24 cellular contexts compared by ENCODE assay signal in the genomic region with DNA sequence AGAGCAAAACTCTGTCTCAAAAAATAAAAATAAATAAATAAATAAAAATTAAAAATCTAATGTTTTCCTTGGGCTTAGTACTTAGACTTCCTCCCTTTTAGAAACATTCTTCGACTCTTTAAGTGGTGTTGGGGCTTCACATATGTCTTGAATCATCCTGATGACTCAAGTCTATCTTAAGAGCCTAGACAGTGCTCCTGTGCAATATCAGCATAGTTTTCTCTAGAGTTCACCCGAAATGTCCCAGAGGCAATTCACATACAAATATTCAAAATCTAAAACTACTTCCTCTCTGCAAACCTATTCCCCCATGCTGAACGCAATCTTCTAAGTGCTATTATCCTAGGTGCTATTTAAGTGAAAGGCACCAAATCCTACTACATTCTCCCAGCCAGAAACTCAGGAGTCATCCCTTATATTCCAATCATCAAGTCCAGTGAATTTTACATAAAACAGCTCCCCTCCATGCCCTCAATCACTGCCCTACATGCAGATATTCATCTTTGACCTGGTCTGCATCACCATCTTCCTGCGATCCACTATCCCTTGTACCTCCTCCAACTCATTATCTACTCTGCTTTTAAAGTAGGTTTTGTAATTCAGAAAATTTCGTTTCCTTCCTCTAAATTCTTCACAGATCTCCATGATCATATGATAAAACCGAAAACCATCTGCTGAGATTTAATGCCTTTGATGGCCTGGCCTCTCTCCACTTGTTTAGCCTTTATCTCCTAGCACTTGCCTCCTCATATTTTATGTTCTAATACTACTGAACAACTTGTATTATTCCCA.
DNase-seq lines count a peak whose midpoint lies in the region; ATAC-seq, FAIRE-seq and TF ChIP-seq lines count a peak whose summit lies in the region.
"Had no signal": no experiment of that assay in that cellular context is flagged by ENCODE, and none has a peak within 500 bp of the region (broad histone marks: within the 10 kb centered on the region; RNA-seq: fewer than 3 reads in every experiment).

No MANE protein-coding gene starts in this region.

- BruUV-seq in IMR-90 (replicated peaks; lab: Mats Ljungman, UMichigan) = no TSS peak

- H3K23ac ChIP-seq in IMR-90 (ENCODE audit: low read depth, low read length) = peak overlapping the region; percentile 52; the same call in 1 of the 2 replicates

- H2BK120ac ChIP-seq in IMR-90 (ENCODE audit: low read depth, low read length) = no peak overlapping the region

- H3K4me2 ChIP-seq in IMR-90 (ENCODE audit: low read depth, low read length) (no peak overlapping the region), keratinocyte (ENCODE audit: control insufficient read depth, extremely low read depth, insufficient read depth, low read depth, low read length) (peak overlapping the region; percentile 8)
- H3K4me2 ChIP-seq: GM23338, KMS-11 had no signal

- CTCF ChIA-PET in BJ (lab: Yijun Ruan, JAX) = interaction anchor here (0.8 kb wide), 1 partner anchor 11 kb away, joined by 3 read pairs; no protein-coding TSS in a partner anchor
- CTCF ChIA-PET in IMR-90 (lab: Yijun Ruan, JAX) = no interaction called here

- H2BK20ac ChIP-seq in IMR-90 (ENCODE audit: low read depth, low read length) = no peak overlapping the region

- peaks cover 2% of the 10 kb centered on the region for H3K4me1 ChIP-seq in IMR-90 (ENCODE audit: control insufficient read depth, insufficient read depth, low read length)
- peaks cover 23% of the 10 kb centered on the region for H3K4me1 ChIP-seq in keratinocyte (ENCODE audit: control insufficient read depth, extremely low read depth, insufficient read depth, low read length)

- WGBS in IMR-90 (ENCODE audit: extremely low coverage in 2 of 2, insufficient read length in 1 of 2), 2 experiments = 57% methylated on average over 2 of the region's 6 CpGs; no CpG with 5 or more reads in 1 of the 2 experiments

- no peak overlapping the region; the same call in 1 of the 2 replicates for H3K14ac ChIP-seq in IMR-90 (replicated peaks; ENCODE audit: low read depth, low read length)

- dilution Hi-C loops in IMR-90 (cut with HindIII; ENCODE audit: low sequenced_read_pairs, unreplicated experiment) (no loop called here), keratinocyte (cut with MboI; ENCODE audit: extremely low pct_ligation_motif_present, low sequenced_read_pairs) (no loop called here)

- intact Hi-C loops in IMR-90 (cut with micrococcal nuclease) = no loop called here

- TF ChIP-seq POLR2A in IMR-90 (IDR thresholded peaks at IDR 0.05; ENCODE audit: low read depth, low read length) = no peak

- H3K27ac ChIP-seq in IMR-90 (ENCODE audit: insufficient read depth, low read length) (no peak overlapping the region), brain microvascular endothelial cell (no peak overlapping the region), keratinocyte (ENCODE audit: control insufficient read depth, insufficient read depth, low read length) (no peak overlapping the region)
- H3K27ac ChIP-seq: ascending aorta, KMS-11, left lung, SJSA1, suprapubic skin, uterus had no signal

- H3K18ac ChIP-seq in IMR-90 (ENCODE audit: low read depth, low read length) = no peak overlapping the region

- FAIRE-seq in keratinocyte (lab: Jason Lieb, UNC) = peak; percentile 13
- FAIRE-seq: RCC 7860 had no signal

- H4K8ac ChIP-seq in IMR-90 (ENCODE audit: low read depth in 2 of 2, low read length in 2 of 2) = no peak overlapping the region

- peaks cover 7 to 27% of the 10 kb centered on the region in 2 experiments; a peak in 3 of 4 replicates for H3K79me1 ChIP-seq in IMR-90 (ENCODE audit: low read depth in 1 of 2, low read length in 2 of 2)

- TF ChIP-seq CTCF in BJ (IDR thresholded peaks at IDR 0.05; ENCODE audit: insufficient read depth, low read depth, low read length) (no peak), IMR-90 (conservative IDR thresholded peaks at IDR 0.05; ENCODE audit: low read depth, low read length) (no peak), brain microvascular endothelial cell (IDR thresholded peaks at IDR 0.05; ENCODE audit: low read depth, low read length, missing control alignments) (no peak), keratinocyte (optimal IDR thresholded peaks at IDR 0.05 in 1 of 3, IDR thresholded peaks at IDR 0.05 in 1 of 3, conservative IDR thresholded peaks at IDR 0.05 in 1 of 3; ENCODE audit: extremely low read depth in 1 of 3, insufficient read depth in 2 of 3, low read length in 3 of 3) (no peak)

- TF ChIP-seq RAD21 in IMR-90 (IDR thresholded peaks at IDR 0.05; ENCODE audit: low read length) = no peak

- H3K9me1 ChIP-seq in IMR-90 (ENCODE audit: insufficient read depth, low read length) (0 out of 2 replicates have a peak, but pooled peaks cover 4% of the 10 kb centered on the region), keratinocyte (ENCODE audit: control insufficient read depth, extremely low read depth, insufficient read depth, low read length) (no peaks in the 10 kb centered on the region)

- no peaks in the 10 kb centered on the region for H3K9me3 ChIP-seq in IMR-90 (ENCODE audit: control insufficient read depth, insufficient read depth, low read length)
- no peaks in the 10 kb centered on the region for H3K9me3 ChIP-seq in keratinocyte (ENCODE audit: control insufficient read depth, low read depth, low read length)
- H3K9me3 ChIP-seq: ascending aorta, left lung, SJSA1, suprapubic skin, uterus had no signal

- H3K79me2 ChIP-seq in keratinocyte (ENCODE audit: control insufficient read depth, insufficient read depth, low read length) = peaks cover 2% of the 10 kb centered on the region

- H2BK15ac ChIP-seq in IMR-90 (ENCODE audit: low read depth, low read length) = no peak overlapping the region

- POLR2A ChIA-PET in BJ (lab: Charles Lee) (no interaction called here), IMR-90 (lab: Charles Lee; ENCODE audit: unreplicated experiment) (no interaction called here)

- no peak overlapping the region; the same call in 1 of the 2 replicates for H4K5ac ChIP-seq in IMR-90 (ENCODE audit: low read depth, low read length)

- no peak for ATAC-seq in IMR-90 (ENCODE audit: low read depth)
- ATAC-seq: activated CD4-positive, alpha-beta T cell treated with anti-CD3 and anti-CD28 coated beads for 36 hours; GM23338; left lung had no signal

- H3K27me3 ChIP-seq in BJ (ENCODE audit: control insufficient read depth, insufficient read depth, low read length) = no peaks in the 10 kb centered on the region
- H3K27me3 ChIP-seq in IMR-90 (ENCODE audit: control insufficient read depth, insufficient read depth, low read length) = no peaks in the 10 kb centered on the region
- H3K27me3 ChIP-seq in brain microvascular endothelial cell (replicated peaks) = no peaks in the 10 kb centered on the region
- H3K27me3 ChIP-seq in keratinocyte (ENCODE audit: control insufficient read depth, extremely low read depth, insufficient read depth, low read length) = no peaks in the 10 kb centered on the region
- H3K27me3 ChIP-seq: ascending aorta, left lung, SJSA1, suprapubic skin, uterus had no signal

- H2AK9ac ChIP-seq in IMR-90 (replicated peaks; ENCODE audit: low read depth, low read length, poor library complexity) = no peak overlapping the region

- H4K91ac ChIP-seq in IMR-90 (ENCODE audit: insufficient read depth, low read depth, low read length) = no peak overlapping the region

- H3K36me3 ChIP-seq in BJ (ENCODE audit: control insufficient read depth, insufficient read depth, low read length) = no peaks in the 10 kb centered on the region
- no peaks in the 10 kb centered on the region for H3K36me3 ChIP-seq in IMR-90 (ENCODE audit: control insufficient read depth, insufficient read depth, low read length)
- H3K36me3 ChIP-seq in brain microvascular endothelial cell (replicated peaks) = no peaks in the 10 kb centered on the region
- H3K36me3 ChIP-seq in keratinocyte (ENCODE audit: control insufficient read depth in 2 of 2, extremely low read depth in 1 of 2, insufficient read depth in 2 of 2, low read length in 2 of 2) = no peaks in the 10 kb centered on the region
- H3K36me3 ChIP-seq: ascending aorta, left lung, SJSA1, suprapubic skin, uterus had no signal

- no peak overlapping the region for H3K56ac ChIP-seq in IMR-90 (ENCODE audit: extremely low read depth, insufficient read depth, low read length)

- in situ Hi-C loops in IMR-90 (cut with MboI; ENCODE audit: low sequenced_read_pairs) = no loop called here
- in situ Hi-C loops in brain microvascular endothelial cell (cut with HindIII; ENCODE audit: low pct_ligation_motif_present, low sequenced_read_pairs) = no loop called here

- H3K4ac ChIP-seq in IMR-90 (ENCODE audit: low read depth, low read length) = no peak overlapping the region

- H2AK5ac ChIP-seq in IMR-90 (ENCODE audit: low read depth, low read length) = no peak overlapping the region

- peak overlapping the region; percentile 44 for H2BK5ac ChIP-seq in IMR-90 (ENCODE audit: low read depth, low read length, poor library complexity, severe bottlenecking)

- H3K9ac ChIP-seq in IMR-90 (ENCODE audit: low read depth, low read length) (no peak overlapping the region), keratinocyte (ENCODE audit: control insufficient read depth, extremely low read depth, insufficient read depth, low read length) (no peak overlapping the region)
- H3K9ac ChIP-seq: KMS-11 had no signal

- H3K4me3 ChIP-seq in BJ (ENCODE audit: low read depth, low read length) = no peak overlapping the region
- no peak overlapping the region for H3K4me3 ChIP-seq in IMR-90 (ENCODE audit: insufficient read depth, low read depth, low read length)
- H3K4me3 ChIP-seq in brain microvascular endothelial cell (ENCODE audit: low read depth, low read length) = no peak overlapping the region
- H3K4me3 ChIP-seq in keratinocyte (ENCODE audit: control insufficient read depth in 2 of 3, extremely low read depth in 1 of 3, insufficient read depth in 2 of 3, low read depth in 1 of 3, low read length in 3 of 3) = no peak overlapping the region
- H3K4me3 ChIP-seq: ascending aorta, GM23338, left lung, SJSA1, suprapubic skin, uterus had no signal

- H4K20me1 ChIP-seq in IMR-90 (ENCODE audit: insufficient read depth, low read length) (no peaks in the 10 kb centered on the region), keratinocyte (ENCODE audit: control insufficient read depth, extremely low read depth, insufficient read depth, low read length) (no peaks in the 10 kb centered on the region)

- no peak overlapping the region for H2AFZ ChIP-seq in IMR-90 (replicated peaks; ENCODE audit: low read length, poor library complexity)
- H2AFZ ChIP-seq in keratinocyte (ENCODE audit: control insufficient read depth, low read length) = no peak overlapping the region
- H2AFZ ChIP-seq: GM23338 had no signal

- DNase-seq in BJ (ENCODE audit: low read depth) = peak; percentile 14
- DNase-seq in IMR-90 = peak; percentile 21
- DNase-seq in brain microvascular endothelial cell = peak; percentile 9
- no peak for DNase-seq in keratinocyte (ENCODE audit: low read depth, low spot score)
- no peak for DNase-seq in NCI-H2196 (lab: John Stamatoyannopoulos, UW; ENCODE audit: unreplicated experiment)
- DNase-seq in NCI-H2196 treated with DMSO at 0.1 percent for 48 hours (lab: John Stamatoyannopoulos, UW; ENCODE audit: unreplicated experiment) = no peak
- DNase-seq in activated T-cell treated with anti-CD3 and anti-CD28 coated beads, Interleukin-2, amount 50 U/mL, for 1 hour = no peak
- no peak for DNase-seq in inferior parietal cortex (ENCODE audit: extremely low spot score)
- DNase-seq: activated CD4-positive, alpha-beta T cell treated with anti-CD3 and anti-CD28 coated beads for 36 hours; activated CD8-positive, alpha-beta memory T cell treated with anti-CD3 and anti-CD28 coated beads for 24 hours; activated naive CD4-positive, alpha-beta T cell treated with anti-CD3 and anti-CD28 coated beads, Interleukin-2, amount 10 ng/mL, durations not matched to agents 7 days and 5 days; activated T-cell treated with anti-CD3 and anti-CD28 coated beads, Interleukin-2, amount 50 U/mL, for 4 hours; foreskin melanocyte; left lung; naive B cell; NCI-H187; NCI-H526 treated with DMSO at 0.1 percent for 48 hours; uterus had no signal

Comparison
In these comparisons a context has a peak if more than half of its experiments do, and no peak if none do; other contexts are left out.
1. DNase-seq: peak in BJ (single experiment), IMR-90 (single experiment) and brain microvascular endothelial cell (single experiment); none in keratinocyte (single experiment), NCI-H2196 (single experiment), NCI-H2196 treated with DMSO at 0.1 percent for 48 hours (single experiment), activated T-cell treated with anti-CD3 and anti-CD28 coated beads, Interleukin-2, amount 50 U/mL, for 1 hour (single experiment) and inferior parietal cortex (single experiment).